ENCODE assay signal across 8 cellular contexts in the genomic region with DNA sequence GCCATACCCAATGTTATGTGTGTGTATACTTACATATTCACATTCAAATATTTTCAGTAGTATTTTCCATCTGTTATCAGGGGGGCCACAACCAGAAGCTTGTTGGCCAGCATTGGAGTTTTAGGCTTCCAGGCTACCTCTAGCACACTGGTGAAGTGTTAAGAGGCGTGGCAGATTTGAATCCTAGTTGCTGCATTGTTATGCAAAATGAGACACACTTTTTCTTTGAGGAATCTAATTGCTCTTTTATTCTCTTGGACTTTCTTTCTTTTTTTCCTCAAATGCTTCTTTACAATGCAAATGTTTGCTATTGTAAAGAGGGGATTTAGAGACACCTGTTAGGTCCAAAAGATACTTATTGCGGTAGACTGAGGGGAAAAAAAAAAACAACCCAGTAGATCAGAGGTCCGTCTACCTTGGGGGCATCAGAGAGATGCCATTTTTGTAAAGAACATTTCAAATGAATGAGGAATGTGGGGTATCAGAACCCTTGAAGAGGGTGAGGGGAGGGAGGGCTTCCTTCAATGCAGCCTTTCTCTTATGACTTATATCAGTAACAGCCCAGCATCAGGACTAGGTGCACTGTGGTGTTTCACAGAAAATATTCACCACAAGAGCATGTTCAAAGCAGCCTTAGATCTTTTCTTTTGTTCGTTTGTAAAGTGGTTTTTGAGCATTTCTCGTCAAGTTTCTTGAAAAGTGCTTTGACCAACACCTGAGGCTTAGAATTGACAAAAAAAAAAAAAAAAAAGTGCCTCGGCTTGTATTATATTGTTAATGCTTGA. TPM values are rescaled to one million over a fixed set of nuclear protein-coding genes. Genes with fewer than 3 reads are reported as not detected.
DNase-seq lines count a peak whose midpoint lies in the region; ATAC-seq, FAIRE-seq and TF ChIP-seq lines count a peak whose summit lies in the region.

No MANE protein-coding gene starts in this region.

- POLR2A ChIA-PET in BJ (lab: Charles Lee): no interaction called here

- no peaks in the 10 kb centered on the region for H3K27me3 ChIP-seq in BJ (ENCODE audit: control insufficient read depth, insufficient read depth, low read length)

- no peak for FAIRE-seq in frontal cortex (lab: Jason Lieb, UNC)

- no peaks in the 10 kb centered on the region for H3K27me3 Mint-ChIP-seq in central memory CD8-positive, alpha-beta T cell
- H3K27me3 Mint-ChIP-seq in natural killer cell (ENCODE audit: low read depth in 2 of 2): no peaks in the 10 kb centered on the region

- peaks cover 38% of the 10 kb centered on the region for H3K36me3 Mint-ChIP-seq in central memory CD8-positive, alpha-beta T cell (ENCODE audit: insufficient read depth)
- H3K36me3 Mint-ChIP-seq in natural killer cell: no peaks in the 10 kb centered on the region

- no peak for ATAC-seq in central memory CD8-positive, alpha-beta T cell (replicated peaks; ENCODE audit: extremely low read depth, poor library complexity, severe bottlenecking)
- no peak for ATAC-seq in natural killer cell
- ATAC-seq in HG02759 (IDR thresholded peaks at IDR 0.05; ENCODE audit: unreplicated experiment): no peak

- no peaks in the 10 kb centered on the region; the same call in 1 of the 2 replicates for H3K36me3 ChIP-seq in BJ (ENCODE audit: control insufficient read depth, insufficient read depth, low read length)

- H3K4me3 Mint-ChIP-seq in central memory CD8-positive, alpha-beta T cell: peak overlapping the region; percentile 97
- H3K4me3 Mint-ChIP-seq in natural killer cell: peak overlapping the region; percentile 99

- DNase-seq in BJ (ENCODE audit: low read depth): no peak
- peak; percentile 8 for DNase-seq in NAMALWA (ENCODE audit: low spot score)
- no peak for DNase-seq in central memory CD8-positive, alpha-beta T cell (ENCODE audit: low spot score in 2 of 2)
- no peak for DNase-seq in natural killer cell
- no peak for DNase-seq in frontal cortex (ENCODE audit: low spot score in 2 of 2)
- no peak for DNase-seq in stimulated activated CD8-positive, alpha-beta memory T cell treated with anti-CD3 and anti-CD28 coated beads, Interleukin-4, amount 100 ng/mL, for 48 hours
- no peak for DNase-seq in NCI-H1048 (lab: John Stamatoyannopoulos, UW)

- TF ChIP-seq CTCF in BJ (IDR thresholded peaks at IDR 0.05; ENCODE audit: insufficient read depth, low read depth, low read length): no peak
- TF ChIP-seq CTCF in natural killer cell (IDR thresholded peaks at IDR 0.05): no peak

- H3K4me1 Mint-ChIP-seq in central memory CD8-positive, alpha-beta T cell: peaks cover 65% of the 10 kb centered on the region
- H3K4me1 Mint-ChIP-seq in natural killer cell: peaks cover 63 to 73% of the 10 kb centered on the region in 2 donors

- H3K9me3 Mint-ChIP-seq in central memory CD8-positive, alpha-beta T cell: no peaks in the 10 kb centered on the region
- no peaks in the 10 kb centered on the region for H3K9me3 Mint-ChIP-seq in natural killer cell

- intact Hi-C loops in natural killer cell (cut with micrococcal nuclease): loop anchor here (5.0 to 10.0 kb wide), 3 partner anchors 136 to 1744 kb away; a partner anchor contains a TSS

- peak overlapping the region; percentile 91 for H3K4me3 ChIP-seq in BJ (ENCODE audit: low read depth, low read length)

- CTCF ChIA-PET in BJ (lab: Yijun Ruan, JAX): no interaction called here

- peak overlapping the region; percentile 97 for H3K27ac Mint-ChIP-seq in central memory CD8-positive, alpha-beta T cell (ENCODE audit: low read depth)
- peak overlapping the region; percentile 97 to 99 for H3K27ac Mint-ChIP-seq in natural killer cell

RNA-seq across cellular contexts. Expression of a gene that starts 3.8 kb away (rescaled TPM):
- 58.4 and 67.4 TPM in 2 replicates for polyA plus RNA-seq in BJ (2011; rRNA removed)
- polyA minus RNA-seq in BJ (2011; rRNA and poly(A)+ RNA removed): 162 and 201 TPM in 2 replicates
- total RNA-seq in natural killer cell: 100 to 1,000 TPM; 303 to 324 (median 308) TPM
- total RNA-seq in frontal cortex: 227 TPM
